In genomic region chr10:81866753-81867152, GRCh38 we compare ENCODE assay signal across 14 cellular contexts. TPM values are rescaled to one million over a fixed set of nuclear protein-coding genes. Genes with fewer than 3 reads are reported as not detected.
DNase-seq lines count a peak whose midpoint lies in the region; ATAC-seq and TF ChIP-seq lines count a peak whose summit lies in the region.
"Had no signal": no experiment of that assay in that cellular context is flagged by ENCODE, and none has a peak within 500 bp of the region (broad histone marks: within the 10 kb centered on the region; RNA-seq: fewer than 3 reads in every experiment).

No MANE protein-coding gene starts in this region.

- DNase-seq in hepatic stellate cell (ENCODE audit: low spot score) (peak; percentile 50), neural progenitor cell (ENCODE audit: low spot score) (no peak), A673 (ENCODE audit: low spot score) (no peak), G401 (ENCODE audit: low spot score) (no peak), glutamatergic neuron (no peak)
- DNase-seq: activated T-cell treated with anti-CD3 and anti-CD28 coated beads, Interleukin-2, amount 50 U/mL, for 48 hours; CD8-positive, alpha-beta T cell; dorsolateral prefrontal cortex; NCI-H1436 treated with DMSO at 0.1 percent for 48 hours had no signal

- TF ChIP-seq CTCF in neural progenitor cell (IDR thresholded peaks at IDR 0.05) (no peak), A673 (conservative IDR thresholded peaks at IDR 0.05; ENCODE audit: low read depth, low read length) (no peak), glutamatergic neuron (IDR thresholded peaks at IDR 0.05; ENCODE audit: partially characterized antibody, unreplicated experiment) (no peak)

- no peak for TF ChIP-seq POLR2A in GM18505 (IDR thresholded peaks at IDR 0.05; ENCODE audit: borderline replicate concordance, extremely low read depth, insufficient read depth, insufficient read length)

- BruUV-seq in A673 (replicated peaks; lab: Mats Ljungman, UMichigan), result no TSS peak

- POLR2A ChIA-PET in A673 (lab: Charles Lee; ENCODE audit: low non-redundant PET), result no interaction called here

- CTCF ChIA-PET in A673 (lab: Charles Lee), result no interaction called here

- H3K27ac Mint-ChIP-seq in neural progenitor cell (no peak overlapping the region), glutamatergic neuron (ENCODE audit: unreplicated experiment) (no peak overlapping the region)
- H3K27ac Mint-ChIP-seq: CD8-positive, alpha-beta T cell; stimulated activated memory B cell treated with anti-CD40 and anti-IgM and Interleukin-4, amounts not matched to agents 10 μg/mL and 1 μg/mL and 100 μg/mL, for 72 hours had no signal

- H3K4me3 ChIP-seq in neural progenitor cell (no peak overlapping the region), A673 (ENCODE audit: low read depth, low read length, poor library complexity, severe bottlenecking) (no peak overlapping the region)
- H3K4me3 ChIP-seq: dorsolateral prefrontal cortex had no signal

- peaks cover 11% of the 10 kb centered on the region for H3K4me1 ChIP-seq in neural progenitor cell
- H3K4me1 ChIP-seq in A673 (ENCODE audit: insufficient read depth, low read length, poor library complexity, severe bottlenecking), result no peaks in the 10 kb centered on the region

- no peaks in the 10 kb centered on the region for H4K20me1 ChIP-seq in neural progenitor cell (ENCODE audit: low read depth)

- H3K4me2 ChIP-seq in neural progenitor cell, result no peak overlapping the region

- no peak overlapping the region for H2AFZ ChIP-seq in neural progenitor cell (replicated peaks)

- H3K9me3 Mint-ChIP-seq in neural progenitor cell (peaks cover 4% of the 10 kb centered on the region), glutamatergic neuron (ENCODE audit: unreplicated experiment) (no peaks in the 10 kb centered on the region)
- H3K9me3 Mint-ChIP-seq: CD8-positive, alpha-beta T cell; stimulated activated memory B cell treated with anti-CD40 and anti-IgM and Interleukin-4, amounts not matched to agents 10 μg/mL and 1 μg/mL and 100 μg/mL, for 72 hours had no signal

- no peak overlapping the region for H3K4me3 Mint-ChIP-seq in neural progenitor cell
- no peak overlapping the region for H3K4me3 Mint-ChIP-seq in glutamatergic neuron (ENCODE audit: unreplicated experiment)
- H3K4me3 Mint-ChIP-seq: CD8-positive, alpha-beta T cell; stimulated activated memory B cell treated with anti-CD40 and anti-IgM and Interleukin-4, amounts not matched to agents 10 μg/mL and 1 μg/mL and 100 μg/mL, for 72 hours had no signal

- peak; percentile 90 for ATAC-seq in GM18505 (IDR thresholded peaks at IDR 0.05; ENCODE audit: unreplicated experiment)
- ATAC-seq in GM21447 (IDR thresholded peaks at IDR 0.05; ENCODE audit: unreplicated experiment), result peak; percentile 94
- peak; percentile 99 for ATAC-seq in HG03196 (IDR thresholded peaks at IDR 0.05; ENCODE audit: unreplicated experiment)
- ATAC-seq: CD8-positive, alpha-beta T cell; sciatic nerve; stimulated activated memory B cell treated with anti-CD40 and anti-IgM and Interleukin-4, amounts not matched to agents 10 μg/mL and 1 μg/mL and 100 μg/mL, for 72 hours had no signal

- H3F3A ChIP-seq in neural progenitor cell (ENCODE audit: low read depth), result no peaks in the 10 kb centered on the region

- H3K9me3 ChIP-seq in neural progenitor cell (ENCODE audit: low read depth), result no peaks in the 10 kb centered on the region
- peaks cover 1% of the 10 kb centered on the region for H3K9me3 ChIP-seq in A673 (ENCODE audit: low read depth, low read length, poor library complexity, severe bottlenecking)

- H3K36me3 ChIP-seq in neural progenitor cell (no peaks in the 10 kb centered on the region), A673 (ENCODE audit: insufficient read depth, low read length, poor library complexity, severe bottlenecking) (no peaks in the 10 kb centered on the region)

- H3K27ac ChIP-seq in neural progenitor cell (no peak overlapping the region), A673 (ENCODE audit: low read depth, low read length, poor library complexity, severe bottlenecking) (no peak overlapping the region)
- H3K27ac ChIP-seq: dorsolateral prefrontal cortex had no signal

- H3K9ac ChIP-seq in neural progenitor cell, result no peak overlapping the region

- no peaks in the 10 kb centered on the region for H3K79me2 ChIP-seq in neural progenitor cell (ENCODE audit: low read depth)

- in situ Hi-C loops in G401 (cut with HindIII; ENCODE audit: low sequenced_read_pairs), result no loop called here

- H3K27me3 ChIP-seq in neural progenitor cell, result peaks cover 6% of the 10 kb centered on the region
- H3K27me3 ChIP-seq in A673 (replicated peaks; ENCODE audit: insufficient read depth, low read depth, low read length, poor library complexity), result peaks cover 2% of the 10 kb centered on the region
- H3K27me3 ChIP-seq: dorsolateral prefrontal cortex had no signal

- H3K27me3 Mint-ChIP-seq in neural progenitor cell (ENCODE audit: insufficient read depth, low read depth) (peaks cover 5% of the 10 kb centered on the region), glutamatergic neuron (ENCODE audit: unreplicated experiment) (peaks cover 3% of the 10 kb centered on the region)
- H3K27me3 Mint-ChIP-seq: stimulated activated memory B cell treated with anti-CD40 and anti-IgM and Interleukin-4, amounts not matched to agents 10 μg/mL and 1 μg/mL and 100 μg/mL, for 72 hours had no signal

- intact Hi-C loops in A673 (cut with micrococcal nuclease; ENCODE audit: unreplicated experiment), result no loop called here

- no peaks in the 10 kb centered on the region for H3K36me3 Mint-ChIP-seq in neural progenitor cell
- peaks cover 2% of the 10 kb centered on the region for H3K36me3 Mint-ChIP-seq in glutamatergic neuron (ENCODE audit: unreplicated experiment)
- H3K36me3 Mint-ChIP-seq: CD8-positive, alpha-beta T cell; stimulated activated memory B cell treated with anti-CD40 and anti-IgM and Interleukin-4, amounts not matched to agents 10 μg/mL and 1 μg/mL and 100 μg/mL, for 72 hours had no signal

- peaks cover 14% of the 10 kb centered on the region for H3K4me1 Mint-ChIP-seq in neural progenitor cell
- H3K4me1 Mint-ChIP-seq in glutamatergic neuron (ENCODE audit: low read depth, unreplicated experiment), result peaks cover 11% of the 10 kb centered on the region
- H3K4me1 Mint-ChIP-seq: stimulated activated memory B cell treated with anti-CD40 and anti-IgM and Interleukin-4, amounts not matched to agents 10 μg/mL and 1 μg/mL and 100 μg/mL, for 72 hours had no signal

RNA-seq across cellular contexts. Expression of gene NRG3, which starts 8.2 kb away (rescaled TPM):
- 1.9 and 3.8 TPM in 2 replicates for total RNA-seq in neural progenitor cell (ENCODE audit: low replicate concordance)
- not detected in 2 replicates for total RNA-seq in A673 (2021)
- not detected in 2 replicates for total RNA-seq in G401 (2014; rRNA removed; shearing (Covaris generic))
- total RNA-seq in glutamatergic neuron (ENCODE audit: unreplicated experiment), result 3.2 TPM
- total RNA-seq: CD8-positive, alpha-beta T cell had no signal
